ENCODE assay signal across 8 cellular contexts in the genomic region with DNA sequence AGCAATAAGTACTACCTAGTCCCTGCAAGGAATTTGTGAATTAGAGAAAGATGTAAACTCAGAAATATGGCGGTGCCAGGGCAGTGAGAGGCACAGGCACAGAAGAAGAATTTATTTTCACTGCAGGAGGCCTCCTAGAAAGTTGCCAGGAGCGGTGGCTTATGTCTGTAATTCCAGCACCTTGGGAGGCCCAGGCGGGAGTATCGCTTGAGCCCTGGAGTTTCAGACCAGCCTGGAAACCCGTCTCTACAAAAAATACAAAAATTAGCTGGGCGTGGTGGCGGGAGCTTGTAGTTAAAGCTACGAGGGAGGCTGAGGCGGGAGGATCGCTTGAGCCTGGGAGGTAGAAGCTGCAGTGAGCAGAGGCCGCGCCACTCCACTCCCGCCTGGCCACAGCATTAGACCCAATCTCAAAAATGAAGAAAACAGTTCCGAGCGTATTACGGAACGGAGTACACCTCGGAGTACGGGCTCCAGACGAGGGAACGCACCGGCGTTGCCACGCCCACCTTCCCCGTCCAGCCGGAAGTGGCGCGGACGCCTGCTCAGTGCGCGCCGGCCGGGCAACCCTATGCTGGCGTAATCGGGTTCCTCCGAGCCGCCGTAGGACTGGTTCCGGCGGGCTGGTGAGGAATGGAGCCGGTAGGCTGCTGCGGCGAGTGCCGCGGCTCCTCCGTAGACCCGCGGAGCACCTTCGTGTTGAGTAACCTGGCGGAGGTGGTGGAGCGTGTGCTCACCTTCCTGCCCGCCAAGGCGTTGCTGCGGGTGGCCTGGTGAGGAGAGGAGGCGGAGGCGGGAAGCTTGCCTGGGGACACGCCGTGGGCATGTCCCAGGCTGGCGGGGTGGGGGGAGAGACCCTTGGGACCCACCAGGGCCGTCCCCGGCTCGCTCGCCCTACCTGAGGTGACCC. TPM values are rescaled to one million over a fixed set of nuclear protein-coding genes. Genes with fewer than 3 reads are reported as not detected.
DNase-seq lines count a peak whose midpoint lies in the region; ATAC-seq, FAIRE-seq and TF ChIP-seq lines count a peak whose summit lies in the region.

A gene (plus strand): TSS at position 548 of the 910 bp plus-strand sequence. CDS start 86 bp downstream, at position 634.

- H3K9ac ChIP-seq in mammary epithelial cell (ENCODE audit: insufficient read depth, low read length), result peak within 1 kb of the TSS; percentile 88

- H3K4me3 ChIP-seq in ACC112 (ENCODE audit: low read depth, low read length), result peak within 1 kb of the TSS; percentile 99
- peak within 1 kb of the TSS; percentile 95 for H3K4me3 ChIP-seq in WI38 (ENCODE audit: low read depth, low read length)
- peak within 1 kb of the TSS; percentile 79 to 99 (median 94) for H3K4me3 ChIP-seq in mammary epithelial cell (replicated peaks in 1 of 3; ENCODE audit: insufficient read depth in 1 of 3, low read depth in 2 of 3, low read length in 3 of 3)
- peak within 1 kb of the TSS; percentile 78 to 95 for H3K4me3 ChIP-seq in small intestine (ENCODE audit: low read depth in 1 of 2, low read length in 2 of 2)

- no peak for TF ChIP-seq CTCF in WI38 (IDR thresholded peaks at IDR 0.05; ENCODE audit: low read depth, low read length)
- TF ChIP-seq CTCF in mammary epithelial cell (conservative IDR thresholded peaks at IDR 0.05 in 1 of 2, IDR thresholded peaks at IDR 0.05 in 1 of 2; ENCODE audit: extremely low read depth in 1 of 2, insufficient read depth in 1 of 2, low read depth in 1 of 2, low read length in 2 of 2), result no peak

- peaks cover 25% of the 10 kb centered on the region for H3K4me1 ChIP-seq in ACC112 (ENCODE audit: control insufficient read depth, insufficient read depth, low read length, unreplicated experiment)
- peaks cover 21% of the 10 kb centered on the region for H3K4me1 ChIP-seq in mammary epithelial cell (ENCODE audit: insufficient read depth, low read length)
- no peaks in the 10 kb centered on the region for H3K4me1 ChIP-seq in small intestine (ENCODE audit: control insufficient read depth in 2 of 2, insufficient read depth in 1 of 2, low read depth in 1 of 2, low read length in 1 of 2)

- CTCF ChIA-PET in mammary epithelial cell (lab: Charles Lee; ENCODE audit: low non-redundant PET), result interaction anchor here (0.6 kb wide), 1 partner anchor 60 kb away, joined by 4 read pairs; no protein-coding TSS in a partner anchor

- H3K27ac ChIP-seq in ACC112 (ENCODE audit: low read depth, low read length) (peak within 1 kb of the TSS; percentile 40; the same call in 1 of the 2 replicates), mammary epithelial cell (ENCODE audit: insufficient read depth, low read depth, low read length) (peak within 1 kb of the TSS; percentile 80), small intestine (ENCODE audit: low read depth in 1 of 2, low read length in 1 of 2) (peak within 1 kb of the TSS; percentile 83 to 84)

- peak; percentile 91 for ATAC-seq in GM18867 (IDR thresholded peaks at IDR 0.05; ENCODE audit: unreplicated experiment)
- peak; percentile 90 for ATAC-seq in HG03097 (IDR thresholded peaks at IDR 0.05; ENCODE audit: low FRiP score, unreplicated experiment)

- in situ Hi-C loops in mammary epithelial cell (cut with MboI; ENCODE audit: low sequenced_read_pairs in 2 of 2), result no loop called here

- dilution Hi-C loops in mammary epithelial cell (cut with HindIII; ENCODE audit: low sequenced_read_pairs), result no loop called here

- no peaks in the 10 kb centered on the region for H3K9me3 ChIP-seq in mammary epithelial cell (replicated peaks; ENCODE audit: insufficient read depth, low read length)
- H3K9me3 ChIP-seq in small intestine (ENCODE audit: control insufficient read depth, low read depth), result no peaks in the 10 kb centered on the region

- peaks cover 11% of the 10 kb centered on the region; the same call in 1 of the 2 replicates for H3K36me3 ChIP-seq in ACC112 (ENCODE audit: insufficient read depth, low read length)
- H3K36me3 ChIP-seq in mammary epithelial cell (ENCODE audit: insufficient read depth, low read length), result peaks cover 18% of the 10 kb centered on the region
- peaks cover 0 to 7% of the 10 kb centered on the region in 2 donors for H3K36me3 ChIP-seq in small intestine (ENCODE audit: control insufficient read depth in 2 of 2, insufficient read depth in 2 of 2, low read length in 2 of 2)

- H3K27me3 ChIP-seq in ACC112 (ENCODE audit: insufficient read depth, low read length) (no peaks in the 10 kb centered on the region), mammary epithelial cell (ENCODE audit: insufficient read depth, low read length) (no peaks in the 10 kb centered on the region), small intestine (ENCODE audit: control insufficient read depth in 2 of 2, insufficient read depth in 2 of 2, low read length in 2 of 2) (no peaks in the 10 kb centered on the region)

- DNase-seq in NCI-H2171 treated with DMSO at 0.1 percent for 48 hours (lab: John Stamatoyannopoulos, UW) (peak; percentile 91), mammary epithelial cell (peak; percentile 94), iPS-NIHi11 (ENCODE audit: low spot score) (peak; percentile 90), small intestine (peak; percentile 91)

- H3K4me2 ChIP-seq in mammary epithelial cell (ENCODE audit: insufficient read depth, low read depth, low read length), result peak within 1 kb of the TSS; percentile 90

- no peak for FAIRE-seq in small intestine (lab: Jason Lieb, UNC)

- peaks cover 29% of the 10 kb centered on the region for H3K79me2 ChIP-seq in ACC112 (ENCODE audit: control insufficient read depth, insufficient read depth, low read length, unreplicated experiment)
- peaks cover 46% of the 10 kb centered on the region for H3K79me2 ChIP-seq in mammary epithelial cell (ENCODE audit: insufficient read depth, low read length)

- BruUV-seq in mammary epithelial cell (replicated peaks; lab: Mats Ljungman, UMichigan), result TSS peak; percentile 72

- H4K20me1 ChIP-seq in mammary epithelial cell (ENCODE audit: insufficient read depth, low read length), result no peaks in the 10 kb centered on the region

- H2AFZ ChIP-seq in ACC112 (ENCODE audit: low read length, unreplicated experiment) (peak within 1 kb of the TSS; percentile 84), mammary epithelial cell (ENCODE audit: low read depth, low read length) (peak within 1 kb of the TSS; percentile 90)

- intact Hi-C loops in mammary epithelial cell (cut with micrococcal nuclease), result loop anchor here (1.0 to 5.0 kb wide), 2 partner anchors 76 to 93 kb away; no protein-coding TSS in a partner anchor

- WGBS in mammary epithelial cell (ENCODE audit: low coverage, missing lambda C conversion rate), result 3% methylated on average over 19 of the region's 63 CpGs
- 2% methylated on average over 61 to 63 of the region's 63 CpGs for WGBS in small intestine, 3 donors

RNA-seq across cellular contexts. Expression of the gene that starts here (rescaled TPM):
- total RNA-seq in mammary epithelial cell, result 10 to 100 TPM; 64.5 to 76.2 TPM
- polyA plus RNA-seq in mammary epithelial cell (50.0 TPM), small intestine (10 to 100 TPM; 11.6 to 19.7 (median 17.4) TPM)
- 39.2 TPM for polyA minus RNA-seq in mammary epithelial cell

Comparison
In these comparisons a context has a peak if more than half of its experiments do, and no peak if none do; other contexts are left out.
1. Peak in every context shown above with its lines: DNase-seq, ATAC-seq, H3K4me3 ChIP-seq and H3K27ac ChIP-seq.